ENCODE assay signal across 10 cellular contexts in genomic region chr18:76859474-76860339, GRCh38. TPM values are rescaled to one million over a fixed set of nuclear protein-coding genes. Genes with fewer than 3 reads are reported as not detected.
DNase-seq lines count a peak whose midpoint lies in the region; ATAC-seq and TF ChIP-seq lines count a peak whose summit lies in the region.
"Had no signal": no experiment of that assay in that cellular context is flagged by ENCODE, and none has a peak within 500 bp of the region (broad histone marks: within the 10 kb centered on the region; RNA-seq: fewer than 3 reads in every experiment).

No MANE protein-coding gene starts in this region.

- no peak overlapping the region for H3K23ac ChIP-seq in mesenchymal stem cell (ENCODE audit: low read length in 2 of 2)

- H2AK5ac ChIP-seq in mesenchymal stem cell (ENCODE audit: low read length, severe bottlenecking) = peak overlapping the region; percentile 69

- DNase-seq in GM10266 (ENCODE audit: extremely low spot score) = peak; percentile 73
- DNase-seq in mesenchymal stem cell = no peak
- no peak for DNase-seq in NCI-H187 (lab: John Stamatoyannopoulos, UW)
- DNase-seq in activated gamma-delta T cell treated with Interleukin-2 at 50 U/mL for 16 hours = no peak
- DNase-seq in effector CD4-positive, alpha-beta T cell = no peak
- DNase-seq: SJCRH30 had no signal

- peaks cover 14% of the 10 kb centered on the region for H3K4me1 ChIP-seq in mesenchymal stem cell (ENCODE audit: control insufficient read depth, insufficient read depth, low read depth, low read length)
- H3K4me1 ChIP-seq: SJCRH30 had no signal

- no peak overlapping the region for H4K8ac ChIP-seq in mesenchymal stem cell (ENCODE audit: low read length)

- no peak overlapping the region for H3K9ac ChIP-seq in mesenchymal stem cell (ENCODE audit: low read length)

- H2BK5ac ChIP-seq in mesenchymal stem cell (ENCODE audit: low read depth, low read length, poor library complexity, severe bottlenecking) = no peak overlapping the region

- peak; percentile 66 for ATAC-seq in GM19452 (IDR thresholded peaks at IDR 0.05; ENCODE audit: unreplicated experiment)
- peak; percentile 62 for ATAC-seq in HG03432 (IDR thresholded peaks at IDR 0.05; ENCODE audit: unreplicated experiment)
- no peak for ATAC-seq in HG03097 (IDR thresholded peaks at IDR 0.05; ENCODE audit: low FRiP score, unreplicated experiment)

- WGBS in mesenchymal stem cell = 97% methylated on average over 14 of the region's 14 CpGs

- no peak overlapping the region for H4K91ac ChIP-seq in mesenchymal stem cell (ENCODE audit: low read length)

- peaks cover 24% of the 10 kb centered on the region for H3K79me1 ChIP-seq in mesenchymal stem cell (replicated peaks; ENCODE audit: low read length, poor library complexity, severe bottlenecking)

- H3K14ac ChIP-seq in mesenchymal stem cell (ENCODE audit: low read length in 2 of 2) = no peak overlapping the region

- no peak overlapping the region for H2BK12ac ChIP-seq in mesenchymal stem cell (ENCODE audit: low read length in 2 of 2)

- H2AFZ ChIP-seq in mesenchymal stem cell (ENCODE audit: low read depth, low read length) = no peak overlapping the region

- peak overlapping the region; percentile 31 for H3K27ac ChIP-seq in mesenchymal stem cell (ENCODE audit: low read length, poor library complexity, severe bottlenecking)
- H3K27ac ChIP-seq: neutrophil, SJCRH30 had no signal

- no peak overlapping the region for H2BK15ac ChIP-seq in mesenchymal stem cell (ENCODE audit: low read depth, poor library complexity, severe bottlenecking)

- no peak overlapping the region for H3K4ac ChIP-seq in mesenchymal stem cell (ENCODE audit: low read depth in 1 of 2, low read length in 2 of 2)

- no peak overlapping the region for H2BK120ac ChIP-seq in mesenchymal stem cell (ENCODE audit: low read depth, low read length)

- no peak overlapping the region for H3K18ac ChIP-seq in mesenchymal stem cell (ENCODE audit: low read depth in 1 of 2, low read length in 2 of 2)

- H3K9me3 ChIP-seq in mesenchymal stem cell (ENCODE audit: control insufficient read depth, low read length) = no peaks in the 10 kb centered on the region
- H3K9me3 ChIP-seq: neutrophil, SJCRH30 had no signal

- H3K4me2 ChIP-seq in mesenchymal stem cell (ENCODE audit: low read length, poor library complexity, severe bottlenecking) = no peak overlapping the region

- peaks cover 19 to 41% of the 10 kb centered on the region in 2 experiments for H3K36me3 ChIP-seq in mesenchymal stem cell (ENCODE audit: control insufficient read depth in 1 of 2, insufficient read depth in 2 of 2, low read depth in 1 of 2, low read length in 2 of 2)
- H3K36me3 ChIP-seq: SJCRH30 had no signal

- no peak overlapping the region for H3K4me3 ChIP-seq in mesenchymal stem cell (ENCODE audit: insufficient read depth in 1 of 2, low read depth in 1 of 2, low read length in 2 of 2)
- H3K4me3 ChIP-seq: SJCRH30 had no signal

- no peaks in the 10 kb centered on the region for H3K27me3 ChIP-seq in mesenchymal stem cell (ENCODE audit: control insufficient read depth in 1 of 2, insufficient read depth in 1 of 2, low read length in 2 of 2)
- H3K27me3 ChIP-seq: neutrophil, SJCRH30 had no signal

- TF ChIP-seq CTCF in GM10266 (IDR thresholded peaks at IDR 0.05; ENCODE audit: control insufficient read depth, insufficient read depth, low read depth, missing control alignments) = no peak

RNA-seq across cellular contexts. Expression of gene ZNF236, which starts 37.4 kb away (rescaled TPM):
- polyA plus RNA-seq in mesenchymal stem cell (2013, experiment 1 of 2) = 7.1 TPM
- polyA plus RNA-seq in mesenchymal stem cell (2013, experiment 2 of 2) = 6.6 TPM
